Comparison of ENCODE assay signal across 8 cellular contexts in the genomic region with DNA sequence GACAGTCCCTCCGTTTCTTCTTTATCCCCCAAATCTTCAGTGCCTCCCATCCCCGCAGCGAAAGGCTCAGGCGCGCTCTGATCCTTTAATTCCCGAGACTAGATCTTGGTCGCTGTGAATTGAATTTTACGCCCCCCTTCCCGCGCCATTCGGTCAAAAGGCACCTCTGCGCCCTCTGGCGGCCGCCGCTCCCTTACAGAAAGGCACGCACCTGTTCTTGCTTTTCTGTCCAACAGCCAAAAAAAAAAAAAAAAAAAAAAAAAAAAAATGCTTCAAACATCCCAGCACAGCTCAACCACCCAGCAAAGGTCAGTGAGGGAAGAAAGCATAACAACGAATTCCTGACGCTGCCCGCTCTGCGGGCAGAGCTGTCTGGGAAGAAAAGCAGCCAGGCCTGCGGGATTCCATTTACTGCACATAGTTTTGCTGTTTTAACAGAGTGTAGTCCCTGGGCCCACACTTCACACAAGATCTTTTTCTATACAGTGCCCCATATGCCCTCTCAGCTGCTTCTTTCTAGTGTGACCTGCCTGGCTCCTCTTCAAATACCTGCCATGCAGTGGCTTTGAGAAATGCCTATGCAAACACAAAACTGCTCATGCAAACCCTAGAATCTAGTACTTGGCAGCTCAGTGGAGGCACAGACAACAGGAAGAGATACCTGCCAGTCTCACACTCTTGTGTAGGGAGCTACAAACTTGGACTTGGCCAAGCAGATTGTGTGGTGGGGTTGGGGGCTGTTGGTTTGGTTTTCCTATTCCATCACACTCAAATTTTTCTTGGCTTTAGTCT. TPM values are rescaled to one million over a fixed set of nuclear protein-coding genes. Genes with fewer than 3 reads are reported as not detected.
A peak's percentile ranks its signal among the peaks of the same experiment; 100 is the strongest.
DNase-seq lines count a peak whose midpoint lies in the region; TF ChIP-seq lines count a peak whose summit lies in the region.

No MANE protein-coding gene starts in this region.

- H3K4me3 ChIP-seq in GM12875 (ENCODE audit: low read depth, low read length) (peak overlapping the region; percentile 68), fibroblast of pulmonary artery (replicated peaks; ENCODE audit: low read depth, low read length) (peak overlapping the region; percentile 51), stomach (peak overlapping the region; percentile 40 to 78 (median 57))
- peak overlapping the region; percentile 63 for H3K4me3 ChIP-seq in Jurkat, Clone E6-1 (ENCODE audit: low read length)

- peaks cover 37 to 56% (median 54%) of the 10 kb centered on the region in 4 donors for H3K4me1 ChIP-seq in stomach

- H3K4me1 Mint-ChIP-seq in activated T-helper 1 cell treated with anti-CD3 and anti-CD28 coated beads, Interleukin-12 subunit alpha, Interleukin-12 subunit beta, Interleukin-2, Interleukin-4 antibody, amounts not matched to agents 30 ng/mL and 10 ng/mL and 1 ng/mL, durations not matched to agents 14 hours and 24 hours and 36 hours (ENCODE audit: low read depth), result peaks cover 15% of the 10 kb centered on the region
- peaks cover 46% of the 10 kb centered on the region for H3K4me1 Mint-ChIP-seq in nephron

- peaks cover 4 to 47% (median 42%) of the 10 kb centered on the region in 3 donors for H3K27me3 ChIP-seq in stomach

- 2 to 5% (median 4%) methylated on average over 21 of the region's 21 CpGs for WGBS in stomach, 5 donors

- peaks cover 12 to 39% (median 23%) of the 10 kb centered on the region in 4 donors for H3K36me3 ChIP-seq in stomach

- peak overlapping the region; percentile 79 for H3K27ac Mint-ChIP-seq in activated T-helper 1 cell treated with anti-CD3 and anti-CD28 coated beads, Interleukin-12 subunit alpha, Interleukin-12 subunit beta, Interleukin-2, Interleukin-4 antibody, amounts not matched to agents 30 ng/mL and 10 ng/mL and 1 ng/mL, durations not matched to agents 14 hours and 24 hours and 36 hours
- H3K27ac Mint-ChIP-seq in nephron, result peak overlapping the region; percentile 79 to 91 (median 84)

- no peaks in the 10 kb centered on the region for H3K9me3 ChIP-seq in stomach

- H3K36me3 Mint-ChIP-seq in activated T-helper 1 cell treated with anti-CD3 and anti-CD28 coated beads, Interleukin-12 subunit alpha, Interleukin-12 subunit beta, Interleukin-2, Interleukin-4 antibody, amounts not matched to agents 30 ng/mL and 10 ng/mL and 1 ng/mL, durations not matched to agents 14 hours and 24 hours and 36 hours (ENCODE audit: low read depth), result peaks cover 3% of the 10 kb centered on the region
- H3K36me3 Mint-ChIP-seq in nephron (ENCODE audit: low read depth), result peaks cover 19% of the 10 kb centered on the region

- intact Hi-C loops in activated T-helper 1 cell treated with anti-CD3 and anti-CD28 coated beads, Interleukin-12 subunit alpha, Interleukin-12 subunit beta, Interleukin-2, Interleukin-4 antibody, amounts not matched to agents 30 ng/mL and 10 ng/mL and 1 ng/mL, durations not matched to agents 14 hours and 24 hours and 36 hours (cut with micrococcal nuclease), result loop anchor here (1.0 to 2.0 kb wide), 9 partner anchors 17 to 141 kb away; a partner anchor contains a TSS
- intact Hi-C loops in stomach (cut with DNase I; ENCODE audit: low total_unique reads), result loop anchor here (5.0 kb wide), 1 partner anchor 91 kb away; a partner anchor contains a TSS

- H3K27ac ChIP-seq in stomach, result peak overlapping the region; percentile 77 to 85 (median 81)

- TF ChIP-seq EP300 in stomach (IDR thresholded peaks at IDR 0.05), result no peak

- H3K4me3 Mint-ChIP-seq in activated T-helper 1 cell treated with anti-CD3 and anti-CD28 coated beads, Interleukin-12 subunit alpha, Interleukin-12 subunit beta, Interleukin-2, Interleukin-4 antibody, amounts not matched to agents 30 ng/mL and 10 ng/mL and 1 ng/mL, durations not matched to agents 14 hours and 24 hours and 36 hours, result peak overlapping the region; percentile 98
- H3K4me3 Mint-ChIP-seq in nephron, result peak overlapping the region; percentile 81 to 89 (median 86)

- TF ChIP-seq POLR2A in stomach (IDR thresholded peaks at IDR 0.05), result no peak

- TF ChIP-seq CTCF in GM12875 (IDR thresholded peaks at IDR 0.05; ENCODE audit: borderline replicate concordance, insufficient read depth, low read depth, low read length), result peak; percentile 85
- TF ChIP-seq CTCF in fibroblast of pulmonary artery (IDR thresholded peaks at IDR 0.05; ENCODE audit: low read length, missing control alignments), result peak; percentile 73
- peak; percentile 75 to 84 (median 77) for TF ChIP-seq CTCF in nephron (IDR thresholded peaks at IDR 0.05; ENCODE audit: unreplicated experiment in 3 of 3)
- TF ChIP-seq CTCF in stomach (IDR thresholded peaks at IDR 0.05), result peak in 5 of 7 experiments; percentile 53 to 87 (median 75)

- H3K9me3 Mint-ChIP-seq in activated T-helper 1 cell treated with anti-CD3 and anti-CD28 coated beads, Interleukin-12 subunit alpha, Interleukin-12 subunit beta, Interleukin-2, Interleukin-4 antibody, amounts not matched to agents 30 ng/mL and 10 ng/mL and 1 ng/mL, durations not matched to agents 14 hours and 24 hours and 36 hours, result no peaks in the 10 kb centered on the region
- H3K9me3 Mint-ChIP-seq in nephron, result no peaks in the 10 kb centered on the region

- peaks cover 31% of the 10 kb centered on the region for H3K27me3 Mint-ChIP-seq in activated T-helper 1 cell treated with anti-CD3 and anti-CD28 coated beads, Interleukin-12 subunit alpha, Interleukin-12 subunit beta, Interleukin-2, Interleukin-4 antibody, amounts not matched to agents 30 ng/mL and 10 ng/mL and 1 ng/mL, durations not matched to agents 14 hours and 24 hours and 36 hours (ENCODE audit: insufficient read depth)
- peaks cover 59% of the 10 kb centered on the region for H3K27me3 Mint-ChIP-seq in nephron (ENCODE audit: low read depth)

- DNase-seq in Jurkat, Clone E6-1 (ENCODE audit: low read depth, low spot score), result peak; percentile 73
- DNase-seq in RKO (ENCODE audit: low spot score), result peak; percentile 76
- DNase-seq in activated T-helper 1 cell treated with anti-CD3 and anti-CD28 coated beads, Interleukin-12 subunit alpha, Interleukin-12 subunit beta, Interleukin-2, Interleukin-4 antibody, amounts not matched to agents 30 ng/mL and 10 ng/mL and 1 ng/mL, durations not matched to agents 14 hours and 24 hours and 36 hours (ENCODE audit: low spot score), result peak; percentile 69
- DNase-seq in fibroblast of pulmonary artery (ENCODE audit: low read depth), result peak; percentile 75
- DNase-seq in stomach, result peak; percentile 92
- DNase-seq in GM19238 (ENCODE audit: insufficient read length, low spot score), result no peak

RNA-seq across cellular contexts. Expression of a gene that starts 1.3 kb away (rescaled TPM):
- 0.48 TPM for polyA plus RNA-seq in Jurkat, Clone E6-1 (2012; ENCODE audit: insufficient read depth, insufficient read length)
- total RNA-seq in activated T-helper 1 cell treated with anti-CD3 and anti-CD28 coated beads, Interleukin-12 subunit alpha, Interleukin-12 subunit beta, Interleukin-2, Interleukin-4 antibody, amounts not matched to agents 30 ng/mL and 10 ng/mL and 1 ng/mL, durations not matched to agents 14 hours and 24 hours and 36 hours, result 0.52 and 0.64 TPM in 2 replicates
- 10 to 100 TPM in 1 of 5 donors, 1 to 10 TPM in 4; 4.1 to 11.3 (median 9.4) TPM for total RNA-seq in stomach
- 10 to 100 TPM in 2 of 3 donors, 1 to 10 TPM in 1; 8.1 to 19.6 (median 13.9) TPM for polyA plus RNA-seq in stomach

RNA-seq across cellular contexts. Expression of a gene that starts 11.3 kb away (rescaled TPM):
- polyA plus RNA-seq in Jurkat, Clone E6-1 (2012; ENCODE audit: insufficient read depth, insufficient read length), result not detected
- not detected in 2 replicates for total RNA-seq in activated T-helper 1 cell treated with anti-CD3 and anti-CD28 coated beads, Interleukin-12 subunit alpha, Interleukin-12 subunit beta, Interleukin-2, Interleukin-4 antibody, amounts not matched to agents 30 ng/mL and 10 ng/mL and 1 ng/mL, durations not matched to agents 14 hours and 24 hours and 36 hours
- 100 to 1,000 TPM in 3 of 5 donors, 10 to 100 TPM in 2; 80.5 to 419 (median 147) TPM for total RNA-seq in stomach
- polyA plus RNA-seq in stomach, result 100 to 1,000 TPM; 178 to 219 (median 196) TPM

RNA-seq across cellular contexts. Expression of a gene that starts 23.6 kb away (rescaled TPM):
- polyA plus RNA-seq in Jurkat, Clone E6-1 (2012; ENCODE audit: insufficient read depth, insufficient read length), result 19.5 TPM
- total RNA-seq in activated T-helper 1 cell treated with anti-CD3 and anti-CD28 coated beads, Interleukin-12 subunit alpha, Interleukin-12 subunit beta, Interleukin-2, Interleukin-4 antibody, amounts not matched to agents 30 ng/mL and 10 ng/mL and 1 ng/mL, durations not matched to agents 14 hours and 24 hours and 36 hours, result 3.9 and 6.1 TPM in 2 replicates
- total RNA-seq in stomach, result under 1 TPM in 2 of 5 donors, not detected in 3; 0.37 to 0.87 TPM
- 1 to 10 TPM in 2 of 3 donors, not detected in 1; 3.1 to 5.5 TPM for polyA plus RNA-seq in stomach

RNA-seq across cellular contexts. Expression of a gene that starts 36.9 kb away (rescaled TPM):
- 2.7 TPM for polyA plus RNA-seq in Jurkat, Clone E6-1 (2012; ENCODE audit: insufficient read depth, insufficient read length)
- total RNA-seq in activated T-helper 1 cell treated with anti-CD3 and anti-CD28 coated beads, Interleukin-12 subunit alpha, Interleukin-12 subunit beta, Interleukin-2, Interleukin-4 antibody, amounts not matched to agents 30 ng/mL and 10 ng/mL and 1 ng/mL, durations not matched to agents 14 hours and 24 hours and 36 hours, result 8.9 and 9.7 TPM in 2 replicates
- 10 to 100 TPM in 3 of 5 donors, 1 to 10 TPM in 2; 3.2 to 40.2 (median 20.9) TPM for total RNA-seq in stomach
- 10 to 100 TPM in 1 of 3 donors, 1 to 10 TPM in 2; 2.8 to 11.3 (median 3.1) TPM for polyA plus RNA-seq in stomach

Comparison
In these comparisons a context has a peak if more than half of its experiments do, and no peak if none do; other contexts are left out.
1. RNA of a gene that starts 11.3 kb away (total RNA-seq): 80.5 to 419 TPM in stomach; not detected in activated T-helper 1 cell treated with anti-CD3 and anti-CD28 coated beads, Interleukin-12 subunit alpha, Interleukin-12 subunit beta, Interleukin-2, Interleukin-4 antibody, amounts not matched to agents 30 ng/mL and 10 ng/mL and 1 ng/mL, durations not matched to agents 14 hours and 24 hours and 36 hours; every median in the first group is over 10 times any median in the second.
2. Peak in every context shown above with its lines, with median percentiles within 50 percentile points of each other: H3K4me3 ChIP-seq and CTCF ChIP-seq.